ENCODE assay signal across 8 cellular contexts in the genomic region with DNA sequence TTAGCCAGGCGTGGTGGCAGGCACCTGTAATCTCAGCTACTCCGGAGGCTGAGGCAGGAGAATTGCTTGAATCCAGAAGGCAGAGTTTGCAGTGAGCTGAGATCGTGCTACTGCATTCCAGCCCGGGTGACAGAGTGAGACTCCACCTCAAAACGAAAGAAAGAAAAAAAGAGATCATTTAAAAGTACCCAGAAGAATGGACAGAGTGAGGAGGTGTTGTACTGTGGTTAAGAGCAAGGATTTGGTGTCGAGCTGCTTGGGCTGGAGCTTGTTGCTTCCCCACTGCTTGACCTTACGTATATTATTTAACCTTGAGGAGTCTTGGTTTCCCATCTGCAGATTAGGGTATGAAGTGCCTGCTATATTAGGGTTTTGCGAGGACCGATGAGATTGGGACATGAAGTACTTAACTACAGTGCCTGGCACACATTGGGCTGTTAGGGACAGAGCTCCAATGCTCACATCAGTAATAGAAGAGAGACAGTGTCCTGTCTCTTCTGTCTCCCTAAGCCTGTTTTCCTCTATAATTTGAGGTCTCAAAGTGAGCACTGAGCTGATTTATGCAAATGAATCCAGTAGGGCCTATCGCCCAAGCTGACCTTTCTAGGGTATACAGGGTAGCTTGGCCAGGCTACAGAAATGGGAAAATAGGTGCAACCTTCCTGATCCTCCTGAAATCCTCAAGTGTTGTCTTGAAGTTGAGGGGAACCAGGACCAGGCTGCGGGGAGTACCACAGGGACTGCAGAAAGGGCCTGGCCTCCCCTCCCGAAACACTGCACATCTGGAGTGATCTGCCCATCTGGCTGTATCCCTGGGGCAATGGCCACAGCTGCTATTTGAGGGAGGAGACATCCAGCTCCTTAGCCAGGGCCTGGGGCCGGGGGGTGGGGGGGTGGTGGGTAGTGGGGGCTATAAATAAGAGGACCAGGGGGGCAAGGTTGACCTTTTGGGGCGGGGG. TPM values are rescaled to one million over a fixed set of nuclear protein-coding genes. Genes with fewer than 3 reads are reported as not detected.
DNase-seq lines count a peak whose midpoint lies in the region; ATAC-seq and TF ChIP-seq lines count a peak whose summit lies in the region.

No MANE protein-coding gene starts in this region.

- H2BK12ac ChIP-seq in mesenchymal stem cell (ENCODE audit: low read length in 2 of 2), result peak overlapping the region in 1 of 2 experiments; percentile 64

- ATAC-seq in activated CD4-positive, alpha-beta T cell treated with anti-CD3 and anti-CD28 coated beads for 36 hours, result no peak
- ATAC-seq in GM19351 (IDR thresholded peaks at IDR 0.05; ENCODE audit: unreplicated experiment), result no peak

- H2AFZ ChIP-seq in mesenchymal stem cell (ENCODE audit: low read depth, low read length), result no peak overlapping the region

- H3K36me3 Mint-ChIP-seq in activated CD4-positive, alpha-beta T cell treated with anti-CD3 and anti-CD28 coated beads for 36 hours (ENCODE audit: low read depth), result peaks cover 2% of the 10 kb centered on the region
- no peaks in the 10 kb centered on the region for H3K36me3 Mint-ChIP-seq in brain

- H3K9ac ChIP-seq in mesenchymal stem cell (ENCODE audit: low read length), result peak overlapping the region; percentile 39

- H3K27ac Mint-ChIP-seq in activated CD4-positive, alpha-beta T cell treated with anti-CD3 and anti-CD28 coated beads for 36 hours, result peak overlapping the region; percentile 92
- H3K27ac Mint-ChIP-seq in brain, result peak overlapping the region in 3 of 5 experiments; percentile 80 to 89 (median 86)

- 79% methylated on average over 13 of the region's 14 CpGs for WGBS in mesenchymal stem cell

- no peak overlapping the region for H3K4me2 ChIP-seq in mesenchymal stem cell (ENCODE audit: low read length, poor library complexity, severe bottlenecking)

- POLR2A ChIA-PET in activated CD4-positive, alpha-beta T cell treated with anti-CD3 and anti-CD28 coated beads for 36 hours (lab: Charles Lee), result interaction anchor here (0.8 to 2.5 kb wide), 2 partner anchors 9 to 14 kb away, joined by 3 to 21 read pairs; no protein-coding TSS in a partner anchor

- peaks cover 91% of the 10 kb centered on the region for H3K4me1 Mint-ChIP-seq in activated CD4-positive, alpha-beta T cell treated with anti-CD3 and anti-CD28 coated beads for 36 hours
- H3K4me1 Mint-ChIP-seq in brain, result peaks cover 23% of the 10 kb centered on the region

- no peak overlapping the region for H2BK5ac ChIP-seq in mesenchymal stem cell (ENCODE audit: low read depth, low read length, poor library complexity, severe bottlenecking)

- DNase-seq in activated CD4-positive, alpha-beta T cell treated with anti-CD3 and anti-CD28 coated beads for 36 hours, result no peak
- DNase-seq in activated CD4-positive, alpha-beta T cell treated with anti-CD3 and anti-CD28 coated beads for 4 hours, result no peak
- DNase-seq in mesenchymal stem cell (no peak), tibial artery (no peak), dermis blood vessel endothelial cell (no peak), GM20000 (ENCODE audit: low spot score) (no peak)

- H4K8ac ChIP-seq in mesenchymal stem cell (ENCODE audit: low read length), result peak overlapping the region; percentile 20

- no peaks in the 10 kb centered on the region for H3K27me3 ChIP-seq in mesenchymal stem cell (ENCODE audit: control insufficient read depth in 1 of 2, insufficient read depth in 1 of 2, low read length in 2 of 2)
- H3K27me3 ChIP-seq in tibial artery, result no peaks in the 10 kb centered on the region

- TF ChIP-seq CTCF in brain (conservative IDR thresholded peaks at IDR 0.05) (no peak), tibial artery (IDR thresholded peaks at IDR 0.05) (no peak), GM20000 (IDR thresholded peaks at IDR 0.05; ENCODE audit: extremely low read depth, missing control alignments) (no peak)

- peak overlapping the region; percentile 18 for H2BK15ac ChIP-seq in mesenchymal stem cell (ENCODE audit: low read depth, poor library complexity, severe bottlenecking)

- no peaks in the 10 kb centered on the region for H3K9me3 Mint-ChIP-seq in activated CD4-positive, alpha-beta T cell treated with anti-CD3 and anti-CD28 coated beads for 36 hours (ENCODE audit: low read depth)
- no peaks in the 10 kb centered on the region for H3K9me3 Mint-ChIP-seq in brain

- H3K9me3 ChIP-seq in mesenchymal stem cell (ENCODE audit: control insufficient read depth, low read length) (no peaks in the 10 kb centered on the region), tibial artery (no peaks in the 10 kb centered on the region)

- CTCF ChIA-PET in activated CD4-positive, alpha-beta T cell treated with anti-CD3 and anti-CD28 coated beads for 36 hours (lab: Charles Lee), result interaction anchor here (0.6 to 14.5 kb wide), 10 partner anchors 9 to 795 kb away, joined by 3 to 303 read pairs (median 4); a partner anchor contains a TSS

- H3K27ac ChIP-seq in mesenchymal stem cell (ENCODE audit: low read length, poor library complexity, severe bottlenecking) (no peak overlapping the region), tibial artery (peak overlapping the region; percentile 78 to 99)

- peak overlapping the region; percentile 23 for H2AK5ac ChIP-seq in mesenchymal stem cell (ENCODE audit: low read length, severe bottlenecking)

- H3K18ac ChIP-seq in mesenchymal stem cell (ENCODE audit: low read depth in 1 of 2, low read length in 2 of 2), result peak overlapping the region; percentile 12 to 92

- H3K23ac ChIP-seq in mesenchymal stem cell (ENCODE audit: low read length in 2 of 2), result no peak overlapping the region

- H3K4me3 Mint-ChIP-seq in activated CD4-positive, alpha-beta T cell treated with anti-CD3 and anti-CD28 coated beads for 36 hours, result peak overlapping the region; percentile 71
- H3K4me3 Mint-ChIP-seq in brain, result peak overlapping the region in 2 of 5 experiments; percentile 28 to 29

- H3K4me3 ChIP-seq in mesenchymal stem cell (ENCODE audit: insufficient read depth in 1 of 2, low read depth in 1 of 2, low read length in 2 of 2) (peak overlapping the region in 1 of 2 experiments; percentile 9), tibial artery (no peak overlapping the region)

- H3K27me3 Mint-ChIP-seq in activated CD4-positive, alpha-beta T cell treated with anti-CD3 and anti-CD28 coated beads for 36 hours, result no peaks in the 10 kb centered on the region
- H3K27me3 Mint-ChIP-seq in brain, result peaks cover 8% of the 10 kb centered on the region

- intact Hi-C loops in activated CD4-positive, alpha-beta T cell treated with anti-CD3 and anti-CD28 coated beads for 36 hours (cut with DNase I, micrococcal nuclease), result no loop called here
- intact Hi-C loops in tibial artery (cut with DNase I; ENCODE audit: low total_unique reads), result no loop called here

- H3K4ac ChIP-seq in mesenchymal stem cell (ENCODE audit: low read depth in 1 of 2, low read length in 2 of 2), result peak overlapping the region in 1 of 2 experiments; percentile 78

- H3K4me1 ChIP-seq in mesenchymal stem cell (ENCODE audit: control insufficient read depth, insufficient read depth, low read depth, low read length) (peaks cover 27% of the 10 kb centered on the region), tibial artery (peaks cover 3 to 65% (median 54%) of the 10 kb centered on the region in 4 donors)

- peak overlapping the region; percentile 20 for H4K91ac ChIP-seq in mesenchymal stem cell (ENCODE audit: low read length)

- peak overlapping the region; percentile 42 for H2BK120ac ChIP-seq in mesenchymal stem cell (ENCODE audit: low read depth, low read length)

- no peaks in the 10 kb centered on the region for H3K79me1 ChIP-seq in mesenchymal stem cell (replicated peaks; ENCODE audit: low read length, poor library complexity, severe bottlenecking)

- no peaks in the 10 kb centered on the region for H3K36me3 ChIP-seq in mesenchymal stem cell (ENCODE audit: control insufficient read depth in 1 of 2, insufficient read depth in 2 of 2, low read depth in 1 of 2, low read length in 2 of 2)
- no peaks in the 10 kb centered on the region for H3K36me3 ChIP-seq in tibial artery

- H3K14ac ChIP-seq in mesenchymal stem cell (ENCODE audit: low read length in 2 of 2), result peak overlapping the region in 1 of 2 experiments; percentile 38

RNA-seq across cellular contexts. Expression of a gene that starts 8.6 kb away (rescaled TPM):
- total RNA-seq in activated CD4-positive, alpha-beta T cell treated with anti-CD3 and anti-CD28 coated beads for 36 hours, result 100 to 1,000 TPM; 331 to 385 TPM
- 8.2 TPM for polyA plus RNA-seq in brain (ENCODE audit: insufficient read depth, low read depth, low replicate concordance)
- 50.4 TPM for polyA plus RNA-seq in mesenchymal stem cell (2013, experiment 1 of 2)
- 47.9 TPM for polyA plus RNA-seq in mesenchymal stem cell (2013, experiment 2 of 2)
- total RNA-seq in dermis blood vessel endothelial cell, result 55.0 and 75.4 TPM in 2 replicates

RNA-seq across cellular contexts. Expression of a gene that starts 55.2 kb away (rescaled TPM):
- 1 to 10 TPM; 5.9 to 8.5 TPM for total RNA-seq in activated CD4-positive, alpha-beta T cell treated with anti-CD3 and anti-CD28 coated beads for 36 hours
- 77.4 TPM for polyA plus RNA-seq in brain (ENCODE audit: insufficient read depth, low read depth, low replicate concordance)
- polyA plus RNA-seq in mesenchymal stem cell (2013, experiment 1 of 2), result 8.4 TPM
- polyA plus RNA-seq in mesenchymal stem cell (2013, experiment 2 of 2), result 8.3 TPM
- total RNA-seq in dermis blood vessel endothelial cell, result 19.2 and 22.1 TPM in 2 replicates
